Comparison of ENCODE assay signal across 30 cellular contexts in genomic region chr2:169232551-169233154, GRCh38.
"Had no signal": no experiment of that assay in that cellular context is flagged by ENCODE, and none has a peak within 500 bp of the region (broad histone marks: within the 10 kb centered on the region; RNA-seq: fewer than 3 reads in every experiment).

No MANE protein-coding gene starts in this region.

- H3K27ac Mint-ChIP-seq: dendritic cell treated with granulocyte-macrophage colony-stimulating factor and Interleukin-4, amounts not matched to agents 40 ng/mL and 50 ng/mL, for 4 days; endodermal cell; mesothelial cell of epicardium; natural killer cell treated with Interleukin-12 subunit alpha and Interleukin-12 subunit beta and Interleukin-15 and Interleukin-18, amount 100 ng/mL, for 72 hours; stimulated activated effector memory CD8-positive, alpha-beta T cell treated with anti-CD3 and anti-CD28 coated beads, Interleukin-12 subunit alpha, Interleukin-12 subunit beta, amount 100 ng/mL, for 72 hours had no signal

- H3K79me2 ChIP-seq: hepatocyte had no signal

- H3K4me3 Mint-ChIP-seq: dendritic cell treated with granulocyte-macrophage colony-stimulating factor and Interleukin-4, amounts not matched to agents 40 ng/mL and 50 ng/mL, for 4 days; endodermal cell; mesothelial cell of epicardium; natural killer cell treated with Interleukin-12 subunit alpha and Interleukin-12 subunit beta and Interleukin-15 and Interleukin-18, amount 100 ng/mL, for 72 hours; neural crest cell; stimulated activated effector memory CD8-positive, alpha-beta T cell treated with anti-CD3 and anti-CD28 coated beads, Interleukin-12 subunit alpha, Interleukin-12 subunit beta, amount 100 ng/mL, for 72 hours had no signal

- H3K36me3 ChIP-seq: colonic mucosa, gastrocnemius medialis, left lung, prostate gland, sigmoid colon, thoracic aorta, transverse colon, upper lobe of right lung, uterus had no signal

- H3K4me1 ChIP-seq: colonic mucosa, gastrocnemius medialis, left lung, prostate gland, sigmoid colon, transverse colon, upper lobe of right lung, uterus had no signal

- H3K4me3 ChIP-seq: colonic mucosa, gastrocnemius medialis, hepatocyte, left lung, mucosa of descending colon, prostate gland, sigmoid colon, thoracic aorta, transverse colon, upper lobe of right lung, uterus had no signal

- H3K27ac ChIP-seq: colonic mucosa, epithelial cell of prostate, gastrocnemius medialis, hepatocyte, left lung, prostate gland, sigmoid colon, thoracic aorta, transverse colon, upper lobe of right lung, uterus had no signal

- H3K27me3 ChIP-seq: colonic mucosa, gastrocnemius medialis, hepatocyte, left lung, sigmoid colon, transverse colon, upper lobe of right lung, uterus had no signal

- H3K9me3 ChIP-seq: colonic mucosa, gastrocnemius medialis, left lung, mucosa of descending colon, prostate gland, sigmoid colon, thoracic aorta, transverse colon, upper lobe of right lung, uterus had no signal

- H3K4me2 ChIP-seq: hepatocyte had no signal

- H3K4me1 Mint-ChIP-seq: mesothelial cell of epicardium; naive B cell; stimulated activated effector memory CD8-positive, alpha-beta T cell treated with anti-CD3 and anti-CD28 coated beads, Interleukin-12 subunit alpha, Interleukin-12 subunit beta, amount 100 ng/mL, for 72 hours had no signal

- H3K27me3 Mint-ChIP-seq: dendritic cell treated with granulocyte-macrophage colony-stimulating factor and Interleukin-4, amounts not matched to agents 40 ng/mL and 50 ng/mL, for 4 days had no signal

- H3K9me3 Mint-ChIP-seq: dendritic cell treated with granulocyte-macrophage colony-stimulating factor and Interleukin-4, amounts not matched to agents 40 ng/mL and 50 ng/mL, for 4 days; endodermal cell; mesothelial cell of epicardium; naive B cell; natural killer cell treated with Interleukin-12 subunit alpha and Interleukin-12 subunit beta and Interleukin-15 and Interleukin-18, amount 100 ng/mL, for 72 hours; neural crest cell; stimulated activated effector memory CD8-positive, alpha-beta T cell treated with anti-CD3 and anti-CD28 coated beads, Interleukin-12 subunit alpha, Interleukin-12 subunit beta, amount 100 ng/mL, for 72 hours had no signal

- ATAC-seq: esophagus mucosa; gastrocnemius medialis; left lung; mucosa of descending colon; right cardiac atrium; stimulated activated effector memory CD8-positive, alpha-beta T cell treated with anti-CD3 and anti-CD28 coated beads, Interleukin-12 subunit alpha, Interleukin-12 subunit beta, amount 100 ng/mL, for 72 hours; stimulated activated naive CD8-positive, alpha-beta T cell treated with anti-CD3 and anti-CD28 coated beads, Interleukin-15, Interleukin-2, amounts not matched to agents 100 U/mL and 50 U/mL, for 24 hours; upper lobe of right lung had no signal

- H2AFZ ChIP-seq: hepatocyte had no signal

- H3K36me3 Mint-ChIP-seq: naive B cell; natural killer cell treated with Interleukin-12 subunit alpha and Interleukin-12 subunit beta and Interleukin-15 and Interleukin-18, amount 100 ng/mL, for 72 hours; stimulated activated effector memory CD8-positive, alpha-beta T cell treated with anti-CD3 and anti-CD28 coated beads, Interleukin-12 subunit alpha, Interleukin-12 subunit beta, amount 100 ng/mL, for 72 hours had no signal

- DNase-seq: colonic mucosa; effector CD8-positive, alpha-beta T cell; endodermal cell; foreskin fibroblast; gastrocnemius medialis; head of caudate nucleus; kidney; left lung; mesenchymal stem cell; mucosa of descending colon; naive B cell; nucleus accumbens; right cardiac atrium; sigmoid colon; stimulated activated CD4-positive, alpha-beta T cell treated with anti-CD3 and anti-CD28 coated beads, Interleukin-2, amount 100 ng/mL, for 24 hours; stimulated activated CD4-positive, alpha-beta T cell treated with anti-CD3 and anti-CD28 coated beads, Interleukin-4, amount 100 ng/mL, for 24 hours; stimulated activated naive CD8-positive, alpha-beta T cell treated with anti-CD3 and anti-CD28 coated beads, Interleukin-15, Interleukin-2, amounts not matched to agents 100 U/mL and 50 U/mL, for 24 hours; transverse colon; upper lobe of right lung; uterus had no signal
